ENCODE assay signal across 13 cellular contexts in genomic region chr2:44964704-44965343, GRCh38. TPM values are rescaled to one million over a fixed set of nuclear protein-coding genes. Genes with fewer than 3 reads are reported as not detected.
DNase-seq lines count a peak whose midpoint lies in the region; TF ChIP-seq lines count a peak whose summit lies in the region.
"Had no signal": no experiment of that assay in that cellular context is flagged by ENCODE, and none has a peak within 500 bp of the region (broad histone marks: within the 10 kb centered on the region; RNA-seq: fewer than 3 reads in every experiment).

No MANE protein-coding gene starts in this region.

- H3K36me3 Mint-ChIP-seq in CD14-positive monocyte, result no peaks in the 10 kb centered on the region

- no peak overlapping the region for H2AFZ ChIP-seq in MM.1S (ENCODE audit: low read length)

- H4K20me1 ChIP-seq in MM.1S (ENCODE audit: insufficient read depth, low read length), result no peaks in the 10 kb centered on the region

- H3K9me3 Mint-ChIP-seq in CD14-positive monocyte, result no peaks in the 10 kb centered on the region
- H3K9me3 Mint-ChIP-seq: activated T-cell treated with anti-CD3 and anti-CD28 coated beads, Interleukin-2, amount 50 U/mL, for 4 hours had no signal

- peaks cover 16 to 37% (median 36%) of the 10 kb centered on the region in 3 donors for H3K27me3 Mint-ChIP-seq in CD14-positive monocyte (ENCODE audit: low read depth in 3 of 3)

- no peaks in the 10 kb centered on the region for H3K27me3 ChIP-seq in MM.1S (replicated peaks; ENCODE audit: insufficient read depth, low read length)
- H3K27me3 ChIP-seq in dorsolateral prefrontal cortex, result peaks cover 0 to 48% (median 8%) of the 10 kb centered on the region in 45 donors

- no peak overlapping the region for H3K4me3 Mint-ChIP-seq in CD14-positive monocyte
- H3K4me3 Mint-ChIP-seq: activated T-cell treated with anti-CD3 and anti-CD28 coated beads, Interleukin-2, amount 50 U/mL, for 4 hours had no signal

- H3K9me2 ChIP-seq in MM.1S (replicated peaks; ENCODE audit: insufficient read depth, low read length), result no peaks in the 10 kb centered on the region

- no peaks in the 10 kb centered on the region for H3K79me2 ChIP-seq in MM.1S (ENCODE audit: low read length)

- H3K9me3 ChIP-seq in MM.1S (replicated peaks; ENCODE audit: insufficient read depth, low read length), result no peaks in the 10 kb centered on the region
- H3K9me3 ChIP-seq: thoracic aorta had no signal

- peak; percentile 13; the same call in 1 of the 2 replicates for TF ChIP-seq CTCF in 22Rv1 (IDR thresholded peaks at IDR 0.05)
- TF ChIP-seq CTCF in GM12865 (IDR thresholded peaks at IDR 0.05; ENCODE audit: insufficient read depth, low read depth, low read length, missing control alignments), result peak; percentile 41
- TF ChIP-seq CTCF in epithelial cell of esophagus (IDR thresholded peaks at IDR 0.05; ENCODE audit: insufficient read depth, low read depth, low read length, missing control alignments), result peak; percentile 10
- no peak for TF ChIP-seq CTCF in MM.1S (IDR thresholded peaks at IDR 0.05; ENCODE audit: low read length)
- TF ChIP-seq CTCF in CD14-positive monocyte (IDR thresholded peaks at IDR 0.05), result no peak
- TF ChIP-seq CTCF in dorsolateral prefrontal cortex (IDR thresholded peaks at IDR 0.05 in 54 of 56, conservative IDR thresholded peaks at IDR 0.05 in 2 of 56; ENCODE audit: low read depth in 1 of 56, partially characterized antibody in 56 of 56), result peak in 7 of 56 donors; percentile 5 to 35 (median 9)

- no peaks in the 10 kb centered on the region for H3K4me1 ChIP-seq in MM.1S (ENCODE audit: low read length)

- H3F3A ChIP-seq in MM.1S (ENCODE audit: insufficient read depth, low read length), result no peaks in the 10 kb centered on the region

- no peak for DNase-seq in GM12865 (ENCODE audit: low read depth)
- peak; percentile 78 for DNase-seq in NCI-H345 (lab: John Stamatoyannopoulos, UW)
- DNase-seq in epithelial cell of esophagus (ENCODE audit: low read depth), result no peak
- no peak for DNase-seq in MM.1S
- no peak for DNase-seq in CD14-positive monocyte (ENCODE audit: low spot score)
- no peak for DNase-seq in dorsolateral prefrontal cortex
- DNase-seq in glomerular visceral epithelial cell (ENCODE audit: extremely low spot score), result no peak
- DNase-seq: activated T-cell treated with anti-CD3 and anti-CD28 coated beads, Interleukin-2, amount 50 U/mL, for 4 hours; cortex of kidney had no signal

- no peak overlapping the region for H3K9ac ChIP-seq in MM.1S (ENCODE audit: low read length)

- H3K27ac Mint-ChIP-seq in CD14-positive monocyte, result no peak overlapping the region

- H3K27ac ChIP-seq in 22Rv1 (no peak overlapping the region), MM.1S (ENCODE audit: low read length) (no peak overlapping the region), dorsolateral prefrontal cortex (no peak overlapping the region)
- H3K27ac ChIP-seq: thoracic aorta had no signal

- H3K36me3 ChIP-seq in MM.1S (replicated peaks; ENCODE audit: insufficient read depth, low read length), result no peaks in the 10 kb centered on the region
- H3K36me3 ChIP-seq: thoracic aorta had no signal

- no peak overlapping the region for H3K4me2 ChIP-seq in MM.1S (ENCODE audit: low read depth, low read length)

- no peaks in the 10 kb centered on the region for H3K4me1 Mint-ChIP-seq in CD14-positive monocyte

- intact Hi-C loops in CD14-positive monocyte (cut with micrococcal nuclease), result no loop called here
- intact Hi-C loops in dorsolateral prefrontal cortex (cut with DNase I), result no loop called here

- H3K4me3 ChIP-seq in GM12865 (ENCODE audit: low read depth, low read length) (no peak overlapping the region), epithelial cell of esophagus (ENCODE audit: low read length) (no peak overlapping the region), MM.1S (ENCODE audit: low read length) (no peak overlapping the region), dorsolateral prefrontal cortex (no peak overlapping the region)
- H3K4me3 ChIP-seq: thoracic aorta had no signal

RNA-seq across cellular contexts. Expression of gene SIX3, which starts 23.3 kb away (rescaled TPM):
- not detected for polyA plus RNA-seq in CD14-positive monocyte
- total RNA-seq in dorsolateral prefrontal cortex, result 1 to 10 TPM in 6 of 120 experiments, under 1 TPM in 75, not detected in 39; 0.11 to 1.5 (median 0.41) TPM
- total RNA-seq: HT1080, liver had no signal
- polyA plus RNA-seq: liver had no signal

RNA-seq across cellular contexts. Expression of gene SIX2, which starts 44.4 kb away (rescaled TPM):
- not detected for polyA plus RNA-seq in CD14-positive monocyte
- total RNA-seq in dorsolateral prefrontal cortex, result 1 to 10 TPM in 7 of 120 experiments, under 1 TPM in 44, not detected in 69; 0.17 to 2.8 (median 0.40) TPM
- total RNA-seq: activated T-cell treated with anti-CD3 and anti-CD28 coated beads, Interleukin-2, amount 50 U/mL, for 4 hours; liver had no signal
- polyA plus RNA-seq: liver had no signal

Comparison
In these comparisons a context has a peak if more than half of its experiments do, and no peak if none do; other contexts are left out.
1. CTCF ChIP-seq: peak in 22Rv1 (single experiment), GM12865 (single experiment) and epithelial cell of esophagus (single experiment); none in MM.1S (single experiment) and CD14-positive monocyte (single experiment).